Comparison of ENCODE assay signal across 22 cellular contexts in the genomic region with DNA sequence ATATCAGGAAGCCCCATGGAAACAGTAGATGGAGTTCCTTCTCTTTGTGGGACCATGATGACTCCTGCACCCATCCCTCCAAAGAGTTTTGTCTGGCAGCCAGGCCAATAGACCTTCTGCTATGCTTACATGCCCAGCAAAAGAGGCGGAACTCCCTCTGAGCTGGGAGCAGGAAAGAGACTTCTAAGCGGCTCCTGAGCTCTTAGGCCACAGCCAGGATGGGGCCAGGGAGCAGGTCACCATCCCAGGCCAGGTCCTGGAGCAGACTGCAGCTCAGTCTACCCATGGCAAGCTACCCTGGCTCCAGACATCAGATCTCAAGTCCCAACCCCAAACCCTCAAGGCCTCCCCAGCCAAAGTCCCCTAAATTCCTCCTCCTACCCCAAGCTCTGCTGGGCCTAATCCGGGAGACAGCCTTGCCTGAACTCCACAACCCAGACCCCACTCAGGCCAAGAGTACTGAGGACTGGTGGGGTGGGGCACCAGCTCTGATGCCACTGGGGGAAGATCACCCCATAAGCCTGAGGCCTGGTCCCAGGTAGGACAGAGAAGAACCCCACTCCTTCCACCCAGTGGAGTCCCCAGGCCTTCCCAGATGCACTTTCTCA.
"Had no signal": no experiment of that assay in that cellular context is flagged by ENCODE, and none has a peak within 500 bp of the region (broad histone marks: within the 10 kb centered on the region; RNA-seq: fewer than 3 reads in every experiment).

No MANE protein-coding gene starts in this region.

- H3K4me3 Mint-ChIP-seq: activated B cell treated with CpG ODN at 0.5 μM for 24 hours; activated naive CD4-positive, alpha-beta T cell treated with anti-CD3 and anti-CD28 coated beads, Interleukin-2, amount 50 U/mL, for 24 hours; activated T-helper 1 cell treated with anti-CD3 and anti-CD28 coated beads, Interleukin-12 subunit alpha, Interleukin-12 subunit beta, Interleukin-2, Interleukin-4 antibody, amounts not matched to agents 30 ng/mL and 10 ng/mL and 1 ng/mL, durations not matched to agents 14 hours and 24 hours and 36 hours; dendritic cell treated with granulocyte-macrophage colony-stimulating factor and Interleukin-4, amounts not matched to agents 40 ng/mL and 50 ng/mL, for 4 days; natural killer cell; T-helper 17 cell had no signal

- H3K4me3 ChIP-seq: body of pancreas, cardiac muscle cell, left ventricle myocardium inferior, tibial artery had no signal

- H3K9me3 Mint-ChIP-seq: activated B cell treated with CpG ODN at 0.5 μM for 24 hours; activated naive CD4-positive, alpha-beta T cell treated with anti-CD3 and anti-CD28 coated beads, Interleukin-2, amount 50 U/mL, for 24 hours; activated T-helper 1 cell treated with anti-CD3 and anti-CD28 coated beads, Interleukin-12 subunit alpha, Interleukin-12 subunit beta, Interleukin-2, Interleukin-4 antibody, amounts not matched to agents 30 ng/mL and 10 ng/mL and 1 ng/mL, durations not matched to agents 14 hours and 24 hours and 36 hours; dendritic cell treated with granulocyte-macrophage colony-stimulating factor and Interleukin-4, amounts not matched to agents 40 ng/mL and 50 ng/mL, for 4 days; natural killer cell had no signal

- ATAC-seq: body of pancreas; foreskin keratinocyte; natural killer cell; stimulated activated naive CD8-positive, alpha-beta T cell treated with anti-CD3 and anti-CD28 coated beads, Interleukin-15, Interleukin-2, amounts not matched to agents 100 U/mL and 50 U/mL, for 24 hours; T-helper 17 cell had no signal

- H3K36me3 ChIP-seq: cardiac muscle cell, left ventricle myocardium inferior, tibial artery had no signal

- H3K27ac Mint-ChIP-seq: activated B cell treated with CpG ODN at 0.5 μM for 24 hours; activated naive CD4-positive, alpha-beta T cell treated with anti-CD3 and anti-CD28 coated beads, Interleukin-2, amount 50 U/mL, for 24 hours; activated T-helper 1 cell treated with anti-CD3 and anti-CD28 coated beads, Interleukin-12 subunit alpha, Interleukin-12 subunit beta, Interleukin-2, Interleukin-4 antibody, amounts not matched to agents 30 ng/mL and 10 ng/mL and 1 ng/mL, durations not matched to agents 14 hours and 24 hours and 36 hours; dendritic cell treated with granulocyte-macrophage colony-stimulating factor and Interleukin-4, amounts not matched to agents 40 ng/mL and 50 ng/mL, for 4 days; natural killer cell; T-helper 17 cell had no signal

- DNase-seq: activated B cell treated with CpG ODN at 0.5 μM for 24 hours; activated CD4-positive, alpha-beta T cell treated with anti-CD3 and anti-CD28 coated beads for 4 hours; activated CD4-positive, alpha-beta T cell treated with anti-CD3 and anti-CD28 coated beads, Interleukin-2, amount 50 U/mL, for 48 hours; activated gamma-delta T cell; anterior cingulate cortex; body of pancreas; effector CD8-positive, alpha-beta T cell; kidney glomerular epithelial cell; left ventricle myocardium inferior; natural killer cell; stimulated activated CD4-positive, alpha-beta T cell treated with anti-CD3 and anti-CD28 coated beads, Interleukin-4, amount 100 ng/mL, for 4 hours; stimulated activated naive CD8-positive, alpha-beta T cell treated with anti-CD3 and anti-CD28 coated beads, Interleukin-15, Interleukin-2, amounts not matched to agents 100 U/mL and 50 U/mL, for 24 hours; substantia nigra; SW 1271; T-helper 17 cell had no signal

- H3K4me1 ChIP-seq: body of pancreas, foreskin keratinocyte, left ventricle myocardium inferior, parathyroid adenoma, tibial artery had no signal

- H3K27me3 Mint-ChIP-seq: activated naive CD4-positive, alpha-beta T cell treated with anti-CD3 and anti-CD28 coated beads, Interleukin-2, amount 50 U/mL, for 24 hours; dendritic cell treated with granulocyte-macrophage colony-stimulating factor and Interleukin-4, amounts not matched to agents 40 ng/mL and 50 ng/mL, for 4 days had no signal

- H3K36me3 Mint-ChIP-seq: activated naive CD4-positive, alpha-beta T cell treated with anti-CD3 and anti-CD28 coated beads, Interleukin-2, amount 50 U/mL, for 24 hours; natural killer cell had no signal

- H3K9me3 ChIP-seq: body of pancreas, left ventricle myocardium inferior, tibial artery had no signal

- H3K27me3 ChIP-seq: body of pancreas, cardiac muscle cell had no signal

- H3K27ac ChIP-seq: body of pancreas, cardiac muscle cell, foreskin keratinocyte, left ventricle myocardium inferior, parathyroid adenoma, tibial artery had no signal

- H3K4me1 Mint-ChIP-seq: activated B cell treated with CpG ODN at 0.5 μM for 24 hours; activated naive CD4-positive, alpha-beta T cell treated with anti-CD3 and anti-CD28 coated beads, Interleukin-2, amount 50 U/mL, for 24 hours; natural killer cell; T-helper 17 cell had no signal
